Comparison of ENCODE assay signal across 1 cellular context in the genomic region with DNA sequence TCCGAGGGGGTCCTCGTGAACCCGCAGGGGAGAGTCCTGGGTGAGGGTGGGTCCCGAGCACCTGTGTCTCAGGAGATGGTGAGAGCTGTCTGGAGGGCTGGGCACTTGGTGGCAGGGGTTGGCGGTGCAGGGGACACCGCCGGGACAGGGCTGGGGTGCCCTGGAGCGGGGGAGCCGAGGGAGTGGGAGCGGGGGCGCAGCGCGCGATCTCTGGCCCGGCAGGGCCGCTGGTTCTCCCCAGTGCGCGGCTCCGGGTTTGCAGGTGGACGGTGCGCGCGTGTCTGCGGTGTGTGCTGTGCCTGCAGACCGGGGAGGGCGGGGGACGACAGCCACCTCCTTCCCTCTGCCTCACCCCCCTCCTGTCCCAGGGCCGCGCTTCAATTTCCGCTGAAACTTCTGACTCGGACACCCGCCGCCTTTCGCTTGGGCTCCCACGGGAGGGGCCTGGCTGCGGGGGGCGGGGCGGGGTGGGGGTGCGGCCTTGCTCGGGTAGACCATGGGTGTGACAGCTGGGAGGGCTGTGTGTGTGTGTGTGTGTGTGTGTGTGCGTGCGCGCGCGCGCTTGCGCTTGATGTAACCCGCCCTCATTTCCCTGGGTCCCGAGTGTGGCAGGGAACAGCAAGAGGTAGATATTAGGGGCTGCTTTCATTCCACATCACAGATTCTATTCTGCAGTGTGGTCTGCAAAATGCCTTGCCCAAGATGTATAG.
TF ChIP-seq lines count a peak whose summit lies in the region.

No MANE protein-coding gene starts in this region.

TF ChIP-seq in IMR-90, 13 proteins besides CTCF, POLR2A, EP300 and RAD21:
- peak; percentile 44; the same call in 1 of the 2 replicates for TF ChIP-seq MAZ (IDR thresholded peaks at IDR 0.05; ENCODE audit: borderline replicate concordance, low read depth, low read length)
- no peak for TF ChIP-seq RFX5 (IDR thresholded peaks at IDR 0.05; ENCODE audit: low read depth, low read length)
